In the genomic region with DNA sequence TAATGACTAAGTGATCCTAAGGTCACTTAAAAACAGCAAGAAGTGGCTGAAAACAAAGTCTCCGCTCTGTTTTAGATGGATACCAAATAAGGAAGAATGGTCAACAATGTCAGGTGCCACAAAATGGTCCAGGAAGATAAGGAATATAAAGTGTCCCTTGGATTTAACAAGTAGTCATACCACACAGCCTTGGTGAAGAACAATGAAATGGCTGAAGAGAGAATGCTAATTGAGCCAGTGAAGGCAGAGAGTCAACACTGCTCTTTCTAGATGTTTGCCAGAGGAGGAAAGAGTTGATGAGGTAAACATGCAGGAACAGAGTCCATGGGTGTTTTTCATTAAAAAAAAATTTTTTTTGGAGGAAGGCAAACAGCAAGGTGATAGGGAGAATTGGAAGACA, we compare ENCODE assay signal across 1 cellular context.
TF ChIP-seq lines count a peak whose summit lies in the region.

No MANE protein-coding gene starts in this region.

TF ChIP-seq in HepG2, 621 proteins besides CTCF, POLR2A, EP300 and RAD21 (continued from another document and continues in another):
- TF ChIP-seq, protein P1, sequence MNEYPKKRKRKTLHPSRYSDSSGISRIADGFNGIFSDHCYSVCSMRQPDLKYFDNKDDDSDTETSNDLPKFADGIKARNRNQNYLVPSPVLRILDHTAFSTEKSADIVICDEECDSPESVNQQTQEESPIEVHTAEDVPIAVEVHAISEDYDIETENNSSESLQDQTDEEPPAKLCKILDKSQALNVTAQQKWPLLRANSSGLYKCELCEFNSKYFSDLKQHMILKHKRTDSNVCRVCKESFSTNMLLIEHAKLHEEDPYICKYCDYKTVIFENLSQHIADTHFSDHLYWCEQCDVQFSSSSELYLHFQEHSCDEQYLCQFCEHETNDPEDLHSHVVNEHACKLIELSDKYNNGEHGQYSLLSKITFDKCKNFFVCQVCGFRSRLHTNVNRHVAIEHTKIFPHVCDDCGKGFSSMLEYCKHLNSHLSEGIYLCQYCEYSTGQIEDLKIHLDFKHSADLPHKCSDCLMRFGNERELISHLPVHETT (CRISPR knock-in tag; conservative IDR thresholded peaks at IDR 0.05): no peak
- no peak for TF ChIP-seq NFYB (CRISPR knock-in tag; IDR thresholded peaks at IDR 0.05)
- TF ChIP-seq, protein P2, sequence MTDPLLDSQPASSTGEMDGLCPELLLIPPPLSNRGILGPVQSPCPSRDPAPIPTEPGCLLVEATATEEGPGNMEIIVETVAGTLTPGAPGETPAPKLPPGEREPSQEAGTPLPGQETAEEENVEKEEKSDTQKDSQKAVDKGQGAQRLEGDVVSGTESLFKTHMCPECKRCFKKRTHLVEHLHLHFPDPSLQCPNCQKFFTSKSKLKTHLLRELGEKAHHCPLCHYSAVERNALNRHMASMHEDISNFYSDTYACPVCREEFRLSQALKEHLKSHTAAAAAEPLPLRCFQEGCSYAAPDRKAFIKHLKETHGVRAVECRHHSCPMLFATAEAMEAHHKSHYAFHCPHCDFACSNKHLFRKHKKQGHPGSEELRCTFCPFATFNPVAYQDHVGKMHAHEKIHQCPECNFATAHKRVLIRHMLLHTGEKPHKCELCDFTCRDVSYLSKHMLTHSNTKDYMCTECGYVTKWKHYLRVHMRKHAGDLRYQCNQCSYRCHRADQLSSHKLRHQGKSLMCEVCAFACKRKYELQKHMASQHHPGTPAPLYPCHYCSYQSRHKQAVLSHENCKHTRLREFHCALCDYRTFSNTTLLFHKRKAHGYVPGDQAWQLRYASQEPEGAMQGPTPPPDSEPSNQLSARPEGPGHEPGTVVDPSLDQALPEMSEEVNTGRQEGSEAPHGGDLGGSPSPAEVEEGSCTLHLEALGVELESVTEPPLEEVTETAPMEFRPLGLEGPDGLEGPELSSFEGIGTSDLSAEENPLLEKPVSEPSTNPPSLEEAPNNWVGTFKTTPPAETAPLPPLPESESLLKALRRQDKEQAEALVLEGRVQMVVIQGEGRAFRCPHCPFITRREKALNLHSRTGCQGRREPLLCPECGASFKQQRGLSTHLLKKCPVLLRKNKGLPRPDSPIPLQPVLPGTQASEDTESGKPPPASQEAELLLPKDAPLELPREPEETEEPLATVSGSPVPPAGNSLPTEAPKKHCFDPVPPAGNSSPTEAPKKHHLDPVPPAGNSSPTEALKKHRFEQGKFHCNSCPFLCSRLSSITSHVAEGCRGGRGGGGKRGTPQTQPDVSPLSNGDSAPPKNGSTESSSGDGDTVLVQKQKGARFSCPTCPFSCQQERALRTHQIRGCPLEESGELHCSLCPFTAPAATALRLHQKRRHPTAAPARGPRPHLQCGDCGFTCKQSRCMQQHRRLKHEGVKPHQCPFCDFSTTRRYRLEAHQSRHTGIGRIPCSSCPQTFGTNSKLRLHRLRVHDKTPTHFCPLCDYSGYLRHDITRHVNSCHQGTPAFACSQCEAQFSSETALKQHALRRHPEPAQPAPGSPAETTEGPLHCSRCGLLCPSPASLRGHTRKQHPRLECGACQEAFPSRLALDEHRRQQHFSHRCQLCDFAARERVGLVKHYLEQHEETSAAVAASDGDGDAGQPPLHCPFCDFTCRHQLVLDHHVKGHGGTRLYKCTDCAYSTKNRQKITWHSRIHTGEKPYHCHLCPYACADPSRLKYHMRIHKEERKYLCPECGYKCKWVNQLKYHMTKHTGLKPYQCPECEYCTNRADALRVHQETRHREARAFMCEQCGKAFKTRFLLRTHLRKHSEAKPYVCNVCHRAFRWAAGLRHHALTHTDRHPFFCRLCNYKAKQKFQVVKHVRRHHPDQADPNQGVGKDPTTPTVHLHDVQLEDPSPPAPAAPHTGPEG (CRISPR knock-in tag; IDR thresholded peaks at IDR 0.05): no peak
- TF ChIP-seq, protein P3, sequence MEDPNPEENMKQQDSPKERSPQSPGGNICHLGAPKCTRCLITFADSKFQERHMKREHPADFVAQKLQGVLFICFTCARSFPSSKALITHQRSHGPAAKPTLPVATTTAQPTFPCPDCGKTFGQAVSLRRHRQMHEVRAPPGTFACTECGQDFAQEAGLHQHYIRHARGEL (CRISPR knock-in tag; IDR thresholded peaks at IDR 0.05): no peak
- TF ChIP-seq, protein P4, sequence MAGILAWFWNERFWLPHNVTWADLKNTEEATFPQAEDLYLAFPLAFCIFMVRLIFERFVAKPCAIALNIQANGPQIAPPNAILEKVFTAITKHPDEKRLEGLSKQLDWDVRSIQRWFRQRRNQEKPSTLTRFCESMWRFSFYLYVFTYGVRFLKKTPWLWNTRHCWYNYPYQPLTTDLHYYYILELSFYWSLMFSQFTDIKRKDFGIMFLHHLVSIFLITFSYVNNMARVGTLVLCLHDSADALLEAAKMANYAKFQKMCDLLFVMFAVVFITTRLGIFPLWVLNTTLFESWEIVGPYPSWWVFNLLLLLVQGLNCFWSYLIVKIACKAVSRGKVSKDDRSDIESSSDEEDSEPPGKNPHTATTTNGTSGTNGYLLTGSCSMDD (CRISPR knock-in tag; IDR thresholded peaks at IDR 0.05): no peak
- no peak for TF ChIP-seq ZNF746 (CRISPR knock-in tag; IDR thresholded peaks at IDR 0.05)
- TF ChIP-seq, protein P5, sequence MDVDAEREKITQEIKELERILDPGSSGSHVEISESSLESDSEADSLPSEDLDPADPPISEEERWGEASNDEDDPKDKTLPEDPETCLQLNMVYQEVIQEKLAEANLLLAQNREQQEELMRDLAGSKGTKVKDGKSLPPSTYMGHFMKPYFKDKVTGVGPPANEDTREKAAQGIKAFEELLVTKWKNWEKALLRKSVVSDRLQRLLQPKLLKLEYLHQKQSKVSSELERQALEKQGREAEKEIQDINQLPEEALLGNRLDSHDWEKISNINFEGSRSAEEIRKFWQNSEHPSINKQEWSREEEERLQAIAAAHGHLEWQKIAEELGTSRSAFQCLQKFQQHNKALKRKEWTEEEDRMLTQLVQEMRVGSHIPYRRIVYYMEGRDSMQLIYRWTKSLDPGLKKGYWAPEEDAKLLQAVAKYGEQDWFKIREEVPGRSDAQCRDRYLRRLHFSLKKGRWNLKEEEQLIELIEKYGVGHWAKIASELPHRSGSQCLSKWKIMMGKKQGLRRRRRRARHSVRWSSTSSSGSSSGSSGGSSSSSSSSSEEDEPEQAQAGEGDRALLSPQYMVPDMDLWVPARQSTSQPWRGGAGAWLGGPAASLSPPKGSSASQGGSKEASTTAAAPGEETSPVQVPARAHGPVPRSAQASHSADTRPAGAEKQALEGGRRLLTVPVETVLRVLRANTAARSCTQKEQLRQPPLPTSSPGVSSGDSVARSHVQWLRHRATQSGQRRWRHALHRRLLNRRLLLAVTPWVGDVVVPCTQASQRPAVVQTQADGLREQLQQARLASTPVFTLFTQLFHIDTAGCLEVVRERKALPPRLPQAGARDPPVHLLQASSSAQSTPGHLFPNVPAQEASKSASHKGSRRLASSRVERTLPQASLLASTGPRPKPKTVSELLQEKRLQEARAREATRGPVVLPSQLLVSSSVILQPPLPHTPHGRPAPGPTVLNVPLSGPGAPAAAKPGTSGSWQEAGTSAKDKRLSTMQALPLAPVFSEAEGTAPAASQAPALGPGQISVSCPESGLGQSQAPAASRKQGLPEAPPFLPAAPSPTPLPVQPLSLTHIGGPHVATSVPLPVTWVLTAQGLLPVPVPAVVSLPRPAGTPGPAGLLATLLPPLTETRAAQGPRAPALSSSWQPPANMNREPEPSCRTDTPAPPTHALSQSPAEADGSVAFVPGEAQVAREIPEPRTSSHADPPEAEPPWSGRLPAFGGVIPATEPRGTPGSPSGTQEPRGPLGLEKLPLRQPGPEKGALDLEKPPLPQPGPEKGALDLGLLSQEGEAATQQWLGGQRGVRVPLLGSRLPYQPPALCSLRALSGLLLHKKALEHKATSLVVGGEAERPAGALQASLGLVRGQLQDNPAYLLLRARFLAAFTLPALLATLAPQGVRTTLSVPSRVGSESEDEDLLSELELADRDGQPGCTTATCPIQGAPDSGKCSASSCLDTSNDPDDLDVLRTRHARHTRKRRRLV (CRISPR knock-in tag; IDR thresholded peaks at IDR 0.05): no peak
- TF ChIP-seq, protein P6, sequence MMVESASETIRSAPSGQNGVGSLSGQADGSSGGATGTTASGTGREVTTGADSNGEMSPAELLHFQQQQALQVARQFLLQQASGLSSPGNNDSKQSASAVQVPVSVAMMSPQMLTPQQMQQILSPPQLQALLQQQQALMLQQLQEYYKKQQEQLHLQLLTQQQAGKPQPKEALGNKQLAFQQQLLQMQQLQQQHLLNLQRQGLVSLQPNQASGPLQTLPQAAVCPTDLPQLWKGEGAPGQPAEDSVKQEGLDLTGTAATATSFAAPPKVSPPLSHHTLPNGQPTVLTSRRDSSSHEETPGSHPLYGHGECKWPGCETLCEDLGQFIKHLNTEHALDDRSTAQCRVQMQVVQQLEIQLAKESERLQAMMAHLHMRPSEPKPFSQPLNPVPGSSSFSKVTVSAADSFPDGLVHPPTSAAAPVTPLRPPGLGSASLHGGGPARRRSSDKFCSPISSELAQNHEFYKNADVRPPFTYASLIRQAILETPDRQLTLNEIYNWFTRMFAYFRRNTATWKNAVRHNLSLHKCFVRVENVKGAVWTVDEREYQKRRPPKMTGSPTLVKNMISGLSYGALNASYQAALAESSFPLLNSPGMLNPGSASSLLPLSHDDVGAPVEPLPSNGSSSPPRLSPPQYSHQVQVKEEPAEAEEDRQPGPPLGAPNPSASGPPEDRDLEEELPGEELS (CRISPR knock-in tag; IDR thresholded peaks at IDR 0.05): peak; percentile 81
- TF ChIP-seq AGO1 (IDR thresholded peaks at IDR 0.05; ENCODE audit: low read depth, low read length, poor library complexity, severe bottlenecking): no peak
- TF ChIP-seq SMYD3 (CRISPR knock-in tag; IDR thresholded peaks at IDR 0.05): no peak
- TF ChIP-seq SPEN (CRISPR knock-in tag; IDR thresholded peaks at IDR 0.05; ENCODE audit: low read depth): no peak
- peak; percentile 53 for TF ChIP-seq SAP130 (CRISPR knock-in tag; IDR thresholded peaks at IDR 0.05; ENCODE audit: low read depth)
- no peak for TF ChIP-seq ZNF101 (CRISPR knock-in tag; IDR thresholded peaks at IDR 0.05; ENCODE audit: borderline replicate concordance, low read depth)
- TF ChIP-seq ZNF670 (CRISPR knock-in tag; IDR thresholded peaks at IDR 0.05; ENCODE audit: borderline replicate concordance): no peak
- no peak for TF ChIP-seq SKI (IDR thresholded peaks at IDR 0.05; ENCODE audit: partially characterized antibody)
- no peak for TF ChIP-seq KDM2A (CRISPR knock-in tag; IDR thresholded peaks at IDR 0.05; ENCODE audit: borderline replicate concordance, low read depth)
- TF ChIP-seq, protein P7, sequence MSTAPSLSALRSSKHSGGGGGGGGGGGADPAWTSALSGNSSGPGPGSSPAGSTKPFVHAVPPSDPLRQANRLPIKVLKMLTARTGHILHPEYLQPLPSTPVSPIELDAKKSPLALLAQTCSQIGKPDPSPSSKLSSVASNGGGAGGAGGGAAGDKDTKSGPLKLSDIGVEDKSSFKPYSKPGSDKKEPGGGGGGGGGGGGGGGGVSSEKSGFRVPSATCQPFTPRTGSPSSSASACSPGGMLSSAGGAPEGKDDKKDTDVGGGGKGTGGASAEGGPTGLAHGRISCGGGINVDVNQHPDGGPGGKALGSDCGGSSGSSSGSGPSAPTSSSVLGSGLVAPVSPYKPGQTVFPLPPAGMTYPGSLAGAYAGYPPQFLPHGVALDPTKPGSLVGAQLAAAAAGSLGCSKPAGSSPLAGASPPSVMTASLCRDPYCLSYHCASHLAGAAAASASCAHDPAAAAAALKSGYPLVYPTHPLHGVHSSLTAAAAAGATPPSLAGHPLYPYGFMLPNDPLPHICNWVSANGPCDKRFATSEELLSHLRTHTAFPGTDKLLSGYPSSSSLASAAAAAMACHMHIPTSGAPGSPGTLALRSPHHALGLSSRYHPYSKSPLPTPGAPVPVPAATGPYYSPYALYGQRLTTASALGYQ (CRISPR knock-in tag; IDR thresholded peaks at IDR 0.05): 0 out of 2 replicates have a peak, but pooled peaks have one; percentile 47
- no peak for TF ChIP-seq HHEX (CRISPR knock-in tag; IDR thresholded peaks at IDR 0.05)
- TF ChIP-seq ADNP (CRISPR knock-in tag; IDR thresholded peaks at IDR 0.05): no peak
- TF ChIP-seq ZFP90 (CRISPR knock-in tag; IDR thresholded peaks at IDR 0.05; ENCODE audit: borderline replicate concordance): no peak
- TF ChIP-seq ZNF672 (CRISPR knock-in tag; IDR thresholded peaks at IDR 0.05): no peak
- TF ChIP-seq ETV6 (CRISPR knock-in tag; conservative IDR thresholded peaks at IDR 0.05): no peak
- TF ChIP-seq FOXK2 (IDR thresholded peaks at IDR 0.05): peak; percentile 49; the same call in 1 of the 2 replicates
- no peak for TF ChIP-seq ZNF510 (CRISPR knock-in tag; IDR thresholded peaks at IDR 0.05; ENCODE audit: low read depth)
- no peak for TF ChIP-seq ZNF335 (CRISPR knock-in tag; IDR thresholded peaks at IDR 0.05)
- no peak for TF ChIP-seq KAT2B (IDR thresholded peaks at IDR 0.05; ENCODE audit: borderline replicate concordance, low read depth, low read length)
- TF ChIP-seq SRF (IDR thresholded peaks at IDR 0.05; ENCODE audit: low read depth, low read length): peak; percentile 88
- no peak for TF ChIP-seq ZNF724P (CRISPR knock-in tag; IDR thresholded peaks at IDR 0.05; ENCODE audit: borderline replicate concordance)
- TF ChIP-seq POLR2AphosphoS2 (IDR thresholded peaks at IDR 0.05; ENCODE audit: low read depth, low read length): no peak
- TF ChIP-seq ZNF12 (CRISPR knock-in tag; IDR thresholded peaks at IDR 0.05): no peak
- TF ChIP-seq, protein P8, sequence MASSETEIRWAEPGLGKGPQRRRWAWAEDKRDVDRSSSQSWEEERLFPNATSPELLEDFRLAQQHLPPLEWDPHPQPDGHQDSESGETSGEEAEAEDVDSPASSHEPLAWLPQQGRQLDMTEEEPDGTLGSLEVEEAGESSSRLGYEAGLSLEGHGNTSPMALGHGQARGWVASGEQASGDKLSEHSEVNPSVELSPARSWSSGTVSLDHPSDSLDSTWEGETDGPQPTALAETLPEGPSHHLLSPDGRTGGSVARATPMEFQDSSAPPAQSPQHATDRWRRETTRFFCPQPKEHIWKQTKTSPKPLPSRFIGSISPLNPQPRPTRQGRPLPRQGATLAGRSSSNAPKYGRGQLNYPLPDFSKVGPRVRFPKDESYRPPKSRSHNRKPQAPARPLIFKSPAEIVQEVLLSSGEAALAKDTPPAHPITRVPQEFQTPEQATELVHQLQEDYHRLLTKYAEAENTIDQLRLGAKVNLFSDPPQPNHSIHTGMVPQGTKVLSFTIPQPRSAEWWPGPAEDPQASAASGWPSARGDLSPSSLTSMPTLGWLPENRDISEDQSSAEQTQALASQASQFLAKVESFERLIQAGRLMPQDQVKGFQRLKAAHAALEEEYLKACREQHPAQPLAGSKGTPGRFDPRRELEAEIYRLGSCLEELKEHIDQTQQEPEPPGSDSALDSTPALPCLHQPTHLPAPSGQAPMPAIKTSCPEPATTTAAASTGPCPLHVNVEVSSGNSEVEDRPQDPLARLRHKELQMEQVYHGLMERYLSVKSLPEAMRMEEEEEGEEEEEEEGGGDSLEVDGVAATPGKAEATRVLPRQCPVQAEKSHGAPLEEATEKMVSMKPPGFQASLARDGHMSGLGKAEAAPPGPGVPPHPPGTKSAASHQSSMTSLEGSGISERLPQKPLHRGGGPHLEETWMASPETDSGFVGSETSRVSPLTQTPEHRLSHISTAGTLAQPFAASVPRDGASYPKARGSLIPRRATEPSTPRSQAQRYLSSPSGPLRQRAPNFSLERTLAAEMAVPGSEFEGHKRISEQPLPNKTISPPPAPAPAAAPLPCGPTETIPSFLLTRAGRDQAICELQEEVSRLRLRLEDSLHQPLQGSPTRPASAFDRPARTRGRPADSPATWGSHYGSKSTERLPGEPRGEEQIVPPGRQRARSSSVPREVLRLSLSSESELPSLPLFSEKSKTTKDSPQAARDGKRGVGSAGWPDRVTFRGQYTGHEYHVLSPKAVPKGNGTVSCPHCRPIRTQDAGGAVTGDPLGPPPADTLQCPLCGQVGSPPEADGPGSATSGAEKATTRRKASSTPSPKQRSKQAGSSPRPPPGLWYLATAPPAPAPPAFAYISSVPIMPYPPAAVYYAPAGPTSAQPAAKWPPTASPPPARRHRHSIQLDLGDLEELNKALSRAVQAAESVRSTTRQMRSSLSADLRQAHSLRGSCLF (CRISPR knock-in tag; IDR thresholded peaks at IDR 0.05; ENCODE audit: borderline replicate concordance): no peak
- no peak for TF ChIP-seq ZNF382 (CRISPR knock-in tag; IDR thresholded peaks at IDR 0.05; ENCODE audit: borderline replicate concordance)
